In the genomic region with DNA sequence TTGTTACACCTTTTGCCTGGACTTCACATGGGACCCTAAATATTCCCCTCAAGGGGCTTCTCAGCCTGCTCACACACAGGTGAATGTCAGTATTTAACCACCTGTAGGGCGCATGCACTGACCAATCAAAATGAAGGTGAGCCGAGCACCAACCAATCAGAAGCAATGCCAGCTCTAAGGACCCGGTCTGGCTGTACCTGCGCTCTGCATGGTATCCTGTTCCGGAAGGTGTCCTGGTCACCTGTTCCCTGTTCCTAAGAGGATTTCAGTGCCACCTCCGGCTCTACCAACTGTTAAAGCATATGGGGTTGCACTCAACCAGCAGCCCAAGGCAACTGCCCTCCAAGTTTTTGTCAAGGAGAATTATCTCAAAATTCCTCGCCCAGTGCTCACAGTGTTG, we compare ENCODE assay signal across 1 cellular context.
A peak's percentile ranks its signal among the peaks of the same experiment; 100 is the strongest.
TF ChIP-seq lines count a peak whose summit lies in the region.

No MANE protein-coding gene starts in this region.

TF ChIP-seq in H1, 55 proteins besides CTCF, POLR2A, EP300 and RAD21 (continued from another document):
- TF ChIP-seq, protein P1, sequence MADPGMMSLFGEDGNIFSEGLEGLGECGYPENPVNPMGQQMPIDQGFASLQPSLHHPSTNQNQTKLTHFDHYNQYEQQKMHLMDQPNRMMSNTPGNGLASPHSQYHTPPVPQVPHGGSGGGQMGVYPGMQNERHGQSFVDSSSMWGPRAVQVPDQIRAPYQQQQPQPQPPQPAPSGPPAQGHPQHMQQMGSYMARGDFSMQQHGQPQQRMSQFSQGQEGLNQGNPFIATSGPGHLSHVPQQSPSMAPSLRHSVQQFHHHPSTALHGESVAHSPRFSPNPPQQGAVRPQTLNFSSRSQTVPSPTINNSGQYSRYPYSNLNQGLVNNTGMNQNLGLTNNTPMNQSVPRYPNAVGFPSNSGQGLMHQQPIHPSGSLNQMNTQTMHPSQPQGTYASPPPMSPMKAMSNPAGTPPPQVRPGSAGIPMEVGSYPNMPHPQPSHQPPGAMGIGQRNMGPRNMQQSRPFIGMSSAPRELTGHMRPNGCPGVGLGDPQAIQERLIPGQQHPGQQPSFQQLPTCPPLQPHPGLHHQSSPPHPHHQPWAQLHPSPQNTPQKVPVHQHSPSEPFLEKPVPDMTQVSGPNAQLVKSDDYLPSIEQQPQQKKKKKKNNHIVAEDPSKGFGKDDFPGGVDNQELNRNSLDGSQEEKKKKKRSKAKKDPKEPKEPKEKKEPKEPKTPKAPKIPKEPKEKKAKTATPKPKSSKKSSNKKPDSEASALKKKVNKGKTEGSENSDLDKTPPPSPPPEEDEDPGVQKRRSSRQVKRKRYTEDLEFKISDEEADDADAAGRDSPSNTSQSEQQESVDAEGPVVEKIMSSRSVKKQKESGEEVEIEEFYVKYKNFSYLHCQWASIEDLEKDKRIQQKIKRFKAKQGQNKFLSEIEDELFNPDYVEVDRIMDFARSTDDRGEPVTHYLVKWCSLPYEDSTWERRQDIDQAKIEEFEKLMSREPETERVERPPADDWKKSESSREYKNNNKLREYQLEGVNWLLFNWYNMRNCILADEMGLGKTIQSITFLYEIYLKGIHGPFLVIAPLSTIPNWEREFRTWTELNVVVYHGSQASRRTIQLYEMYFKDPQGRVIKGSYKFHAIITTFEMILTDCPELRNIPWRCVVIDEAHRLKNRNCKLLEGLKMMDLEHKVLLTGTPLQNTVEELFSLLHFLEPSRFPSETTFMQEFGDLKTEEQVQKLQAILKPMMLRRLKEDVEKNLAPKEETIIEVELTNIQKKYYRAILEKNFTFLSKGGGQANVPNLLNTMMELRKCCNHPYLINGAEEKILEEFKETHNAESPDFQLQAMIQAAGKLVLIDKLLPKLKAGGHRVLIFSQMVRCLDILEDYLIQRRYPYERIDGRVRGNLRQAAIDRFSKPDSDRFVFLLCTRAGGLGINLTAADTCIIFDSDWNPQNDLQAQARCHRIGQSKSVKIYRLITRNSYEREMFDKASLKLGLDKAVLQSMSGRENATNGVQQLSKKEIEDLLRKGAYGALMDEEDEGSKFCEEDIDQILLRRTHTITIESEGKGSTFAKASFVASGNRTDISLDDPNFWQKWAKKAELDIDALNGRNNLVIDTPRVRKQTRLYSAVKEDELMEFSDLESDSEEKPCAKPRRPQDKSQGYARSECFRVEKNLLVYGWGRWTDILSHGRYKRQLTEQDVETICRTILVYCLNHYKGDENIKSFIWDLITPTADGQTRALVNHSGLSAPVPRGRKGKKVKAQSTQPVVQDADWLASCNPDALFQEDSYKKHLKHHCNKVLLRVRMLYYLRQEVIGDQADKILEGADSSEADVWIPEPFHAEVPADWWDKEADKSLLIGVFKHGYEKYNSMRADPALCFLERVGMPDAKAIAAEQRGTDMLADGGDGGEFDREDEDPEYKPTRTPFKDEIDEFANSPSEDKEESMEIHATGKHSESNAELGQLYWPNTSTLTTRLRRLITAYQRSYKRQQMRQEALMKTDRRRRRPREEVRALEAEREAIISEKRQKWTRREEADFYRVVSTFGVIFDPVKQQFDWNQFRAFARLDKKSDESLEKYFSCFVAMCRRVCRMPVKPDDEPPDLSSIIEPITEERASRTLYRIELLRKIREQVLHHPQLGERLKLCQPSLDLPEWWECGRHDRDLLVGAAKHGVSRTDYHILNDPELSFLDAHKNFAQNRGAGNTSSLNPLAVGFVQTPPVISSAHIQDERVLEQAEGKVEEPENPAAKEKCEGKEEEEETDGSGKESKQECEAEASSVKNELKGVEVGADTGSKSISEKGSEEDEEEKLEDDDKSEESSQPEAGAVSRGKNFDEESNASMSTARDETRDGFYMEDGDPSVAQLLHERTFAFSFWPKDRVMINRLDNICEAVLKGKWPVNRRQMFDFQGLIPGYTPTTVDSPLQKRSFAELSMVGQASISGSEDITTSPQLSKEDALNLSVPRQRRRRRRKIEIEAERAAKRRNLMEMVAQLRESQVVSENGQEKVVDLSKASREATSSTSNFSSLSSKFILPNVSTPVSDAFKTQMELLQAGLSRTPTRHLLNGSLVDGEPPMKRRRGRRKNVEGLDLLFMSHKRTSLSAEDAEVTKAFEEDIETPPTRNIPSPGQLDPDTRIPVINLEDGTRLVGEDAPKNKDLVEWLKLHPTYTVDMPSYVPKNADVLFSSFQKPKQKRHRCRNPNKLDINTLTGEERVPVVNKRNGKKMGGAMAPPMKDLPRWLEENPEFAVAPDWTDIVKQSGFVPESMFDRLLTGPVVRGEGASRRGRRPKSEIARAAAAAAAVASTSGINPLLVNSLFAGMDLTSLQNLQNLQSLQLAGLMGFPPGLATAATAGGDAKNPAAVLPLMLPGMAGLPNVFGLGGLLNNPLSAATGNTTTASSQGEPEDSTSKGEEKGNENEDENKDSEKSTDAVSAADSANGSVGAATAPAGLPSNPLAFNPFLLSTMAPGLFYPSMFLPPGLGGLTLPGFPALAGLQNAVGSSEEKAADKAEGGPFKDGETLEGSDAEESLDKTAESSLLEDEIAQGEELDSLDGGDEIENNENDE (IDR thresholded peaks at IDR 0.05; ENCODE audit: insufficient replicate concordance, low read length), result no peak
- no peak for TF ChIP-seq TAF7 (optimal IDR thresholded peaks at IDR 0.05; ENCODE audit: borderline replicate concordance, low read depth, low read length)
- TF ChIP-seq, protein P2, sequence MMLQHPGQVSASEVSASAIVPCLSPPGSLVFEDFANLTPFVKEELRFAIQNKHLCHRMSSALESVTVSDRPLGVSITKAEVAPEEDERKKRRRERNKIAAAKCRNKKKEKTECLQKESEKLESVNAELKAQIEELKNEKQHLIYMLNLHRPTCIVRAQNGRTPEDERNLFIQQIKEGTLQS (IDR thresholded peaks at IDR 0.05; ENCODE audit: insufficient read depth, low read depth, low read length), result no peak
- no peak for TF ChIP-seq CEBPB (IDR thresholded peaks at IDR 0.05; ENCODE audit: low read depth, low read length)
- TF ChIP-seq CBX5 (IDR thresholded peaks at IDR 0.05; ENCODE audit: low read depth, low read length), result no peak
- no peak for TF ChIP-seq RFX5 (IDR thresholded peaks at IDR 0.05; ENCODE audit: borderline replicate concordance, low read depth, low read length)
- no peak for TF ChIP-seq SIX5 (IDR thresholded peaks at IDR 0.05; ENCODE audit: low read depth, low read length)
- TF ChIP-seq KDM1A (IDR thresholded peaks at IDR 0.05; ENCODE audit: borderline replicate concordance, low read length), result no peak
- no peak for TF ChIP-seq CBX8 (IDR thresholded peaks at IDR 0.05; ENCODE audit: borderline replicate concordance, low read depth, low read length)
- no peak for TF ChIP-seq BRCA1 (IDR thresholded peaks at IDR 0.05; ENCODE audit: low read depth, low read length)
- TF ChIP-seq SIN3A (conservative IDR thresholded peaks at IDR 0.05 in 1 of 2, IDR thresholded peaks at IDR 0.05 in 1 of 2; ENCODE audit: low read depth in 1 of 2, low read length in 2 of 2), result no peak
- TF ChIP-seq SP2 (IDR thresholded peaks at IDR 0.05; ENCODE audit: low read length), result peak; percentile 29; the same call in 1 of the 2 replicates
- TF ChIP-seq PHF8 (conservative IDR thresholded peaks at IDR 0.05; ENCODE audit: low read depth, low read length), result no peak
- no peak for TF ChIP-seq ZNF274 (IDR thresholded peaks at IDR 0.05; ENCODE audit: borderline replicate concordance, extremely low read depth, low read length)
- TF ChIP-seq SP1 (IDR thresholded peaks at IDR 0.05; ENCODE audit: low read depth, low read length), result peak; percentile 93
- no peak for TF ChIP-seq CHD1 (IDR thresholded peaks at IDR 0.05; ENCODE audit: low read depth, low read length)
- TF ChIP-seq, protein P3, sequence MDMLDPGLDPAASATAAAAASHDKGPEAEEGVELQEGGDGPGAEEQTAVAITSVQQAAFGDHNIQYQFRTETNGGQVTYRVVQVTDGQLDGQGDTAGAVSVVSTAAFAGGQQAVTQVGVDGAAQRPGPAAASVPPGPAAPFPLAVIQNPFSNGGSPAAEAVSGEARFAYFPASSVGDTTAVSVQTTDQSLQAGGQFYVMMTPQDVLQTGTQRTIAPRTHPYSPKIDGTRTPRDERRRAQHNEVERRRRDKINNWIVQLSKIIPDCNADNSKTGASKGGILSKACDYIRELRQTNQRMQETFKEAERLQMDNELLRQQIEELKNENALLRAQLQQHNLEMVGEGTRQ (IDR thresholded peaks at IDR 0.05; ENCODE audit: low read length), result no peak
- peak; percentile 50; the same call in 1 of the 2 replicates for TF ChIP-seq CHD2 (IDR thresholded peaks at IDR 0.05; ENCODE audit: low read length)
- no peak for TF ChIP-seq HDAC2 (IDR thresholded peaks at IDR 0.05; ENCODE audit: borderline replicate concordance in 1 of 2, low read depth in 2 of 2, low read length in 2 of 2)
- no peak for TF ChIP-seq TEAD4 (IDR thresholded peaks at IDR 0.05; ENCODE audit: low read depth, low read length)
- no peak for TF ChIP-seq NRF1 (IDR thresholded peaks at IDR 0.05; ENCODE audit: low read depth, low read length)
- TF ChIP-seq TAF1 (IDR thresholded peaks at IDR 0.05; ENCODE audit: low read depth, low read length), result no peak
